ENCODE assay signal across 10 cellular contexts in the genomic region with DNA sequence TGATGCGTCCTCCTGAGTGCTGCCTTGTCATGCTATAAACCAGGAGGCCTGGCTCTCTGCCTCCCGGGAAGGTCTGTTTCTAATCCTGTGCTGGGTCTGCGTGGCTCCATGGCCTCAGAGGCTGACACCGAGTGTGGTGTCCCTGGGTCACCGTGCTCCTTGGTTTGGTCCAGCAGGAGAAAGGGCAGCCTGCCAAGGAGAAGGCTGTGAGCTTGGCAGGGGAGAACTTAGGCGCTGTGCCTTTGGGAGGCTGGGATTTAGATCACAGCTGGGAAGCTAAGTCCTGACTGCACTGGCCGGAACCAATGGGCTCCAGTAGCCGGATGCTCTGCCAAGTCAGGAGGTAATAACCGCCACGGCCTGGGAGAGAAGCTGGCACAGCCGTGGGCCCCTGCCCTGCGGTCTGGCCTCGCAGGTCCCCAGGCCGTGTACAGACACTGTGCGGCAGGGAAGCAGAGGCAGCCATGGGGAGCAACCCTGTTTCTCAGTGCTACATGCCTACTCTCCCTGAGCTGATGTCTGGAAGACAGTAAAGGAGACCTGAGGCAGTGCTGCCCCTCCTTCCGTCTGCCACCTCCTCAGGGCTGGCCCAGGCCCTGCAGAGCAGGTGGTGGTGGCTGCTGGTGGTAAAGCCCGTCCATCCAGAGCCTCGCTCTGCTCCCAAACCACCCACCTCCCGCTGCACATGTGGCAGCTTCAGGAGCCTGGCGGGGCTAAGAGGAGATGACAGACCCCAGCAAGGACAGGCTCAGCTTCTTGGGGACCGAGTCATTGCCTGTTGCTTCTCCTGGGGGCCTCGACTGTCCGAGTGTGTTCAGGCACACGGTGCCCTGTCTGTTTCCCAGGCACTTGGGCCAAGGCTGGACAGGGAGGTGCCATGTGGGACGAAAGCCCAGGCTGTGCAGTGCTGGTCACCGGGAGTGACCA. TPM values are rescaled to one million over a fixed set of nuclear protein-coding genes. Genes with fewer than 3 reads are reported as not detected.
DNase-seq lines count a peak whose midpoint lies in the region; ATAC-seq, FAIRE-seq and TF ChIP-seq lines count a peak whose summit lies in the region.
"Had no signal": no experiment of that assay in that cellular context is flagged by ENCODE, and none has a peak within 500 bp of the region (broad histone marks: within the 10 kb centered on the region; RNA-seq: fewer than 3 reads in every experiment).

No MANE protein-coding gene starts in this region.

- H3K18ac ChIP-seq in mesenchymal stem cell (ENCODE audit: low read depth in 1 of 2, low read length in 2 of 2): peak overlapping the region; percentile 75 to 83

- no peak overlapping the region for H3K4me2 ChIP-seq in mesenchymal stem cell (ENCODE audit: low read length, poor library complexity, severe bottlenecking)

- TF ChIP-seq CTCF in upper lobe of right lung (IDR thresholded peaks at IDR 0.05): no peak

- no peak overlapping the region for H3K27ac ChIP-seq in mesenchymal stem cell (ENCODE audit: low read length, poor library complexity, severe bottlenecking)
- H3K27ac ChIP-seq in upper lobe of right lung: no peak overlapping the region
- H3K27ac ChIP-seq: 22Rv1 had no signal

- no peak overlapping the region for H3K27ac Mint-ChIP-seq in activated T-helper 2 cell treated with anti-CD3 and anti-CD28 coated beads, Interferon-gamma antibody, Interleukin-2, Interleukin-4, amounts not matched to agents 10 μg/mL and 5 μg/mL and 100 μg/mL, durations not matched to agents 14 hours and 24 hours and 36 hours
- H3K27ac Mint-ChIP-seq: activated naive CD4-positive, alpha-beta T cell treated with anti-CD3 and anti-CD28 coated beads, Interleukin-2, amount 50 U/mL, for 24 hours had no signal

- H3K36me3 Mint-ChIP-seq in activated T-helper 2 cell treated with anti-CD3 and anti-CD28 coated beads, Interferon-gamma antibody, Interleukin-2, Interleukin-4, amounts not matched to agents 10 μg/mL and 5 μg/mL and 100 μg/mL, durations not matched to agents 14 hours and 24 hours and 36 hours (ENCODE audit: low read depth): no peaks in the 10 kb centered on the region
- H3K36me3 Mint-ChIP-seq: activated naive CD4-positive, alpha-beta T cell treated with anti-CD3 and anti-CD28 coated beads, Interleukin-2, amount 50 U/mL, for 24 hours had no signal

- peaks cover 11% of the 10 kb centered on the region for H3K4me1 Mint-ChIP-seq in activated T-helper 2 cell treated with anti-CD3 and anti-CD28 coated beads, Interferon-gamma antibody, Interleukin-2, Interleukin-4, amounts not matched to agents 10 μg/mL and 5 μg/mL and 100 μg/mL, durations not matched to agents 14 hours and 24 hours and 36 hours (ENCODE audit: low read depth)
- H3K4me1 Mint-ChIP-seq: activated naive CD4-positive, alpha-beta T cell treated with anti-CD3 and anti-CD28 coated beads, Interleukin-2, amount 50 U/mL, for 24 hours had no signal

- no peak overlapping the region for H3K4me3 Mint-ChIP-seq in activated T-helper 2 cell treated with anti-CD3 and anti-CD28 coated beads, Interferon-gamma antibody, Interleukin-2, Interleukin-4, amounts not matched to agents 10 μg/mL and 5 μg/mL and 100 μg/mL, durations not matched to agents 14 hours and 24 hours and 36 hours (ENCODE audit: low read depth)
- H3K4me3 Mint-ChIP-seq: activated naive CD4-positive, alpha-beta T cell treated with anti-CD3 and anti-CD28 coated beads, Interleukin-2, amount 50 U/mL, for 24 hours had no signal

- H3K36me3 ChIP-seq in mesenchymal stem cell (ENCODE audit: control insufficient read depth in 1 of 2, insufficient read depth in 2 of 2, low read depth in 1 of 2, low read length in 2 of 2) (peaks cover 0 to under 1% of the 10 kb centered on the region in 2 experiments), upper lobe of right lung (no peaks in the 10 kb centered on the region)

- H4K91ac ChIP-seq in mesenchymal stem cell (ENCODE audit: low read length): peak overlapping the region; percentile 94

- H4K8ac ChIP-seq in mesenchymal stem cell (ENCODE audit: low read length): peak overlapping the region; percentile 69

- H2AK5ac ChIP-seq in mesenchymal stem cell (ENCODE audit: low read length, severe bottlenecking): no peak overlapping the region

- H3K9me3 Mint-ChIP-seq in activated T-helper 2 cell treated with anti-CD3 and anti-CD28 coated beads, Interferon-gamma antibody, Interleukin-2, Interleukin-4, amounts not matched to agents 10 μg/mL and 5 μg/mL and 100 μg/mL, durations not matched to agents 14 hours and 24 hours and 36 hours: no peaks in the 10 kb centered on the region
- H3K9me3 Mint-ChIP-seq: activated naive CD4-positive, alpha-beta T cell treated with anti-CD3 and anti-CD28 coated beads, Interleukin-2, amount 50 U/mL, for 24 hours had no signal

- H3K14ac ChIP-seq in mesenchymal stem cell (ENCODE audit: low read length in 2 of 2): peak overlapping the region in 1 of 2 experiments; percentile 57

- 80% methylated on average over 26 of the region's 26 CpGs for WGBS in mesenchymal stem cell

- intact Hi-C loops in upper lobe of right lung (cut with DNase I): no loop called here
- intact Hi-C loops in activated T-helper 2 cell treated with anti-CD3 and anti-CD28 coated beads, Interferon-gamma antibody, Interleukin-2, Interleukin-4, amounts not matched to agents 10 μg/mL and 5 μg/mL and 100 μg/mL, durations not matched to agents 14 hours and 24 hours and 36 hours (cut with micrococcal nuclease): no loop called here

- peak overlapping the region; percentile 90 for H2BK120ac ChIP-seq in mesenchymal stem cell (ENCODE audit: low read depth, low read length)

- DNase-seq in DMS 273 (lab: John Stamatoyannopoulos, UW; ENCODE audit: unreplicated experiment) (peak; percentile 20), DMS 273 treated with DMSO at 0.1 percent for 48 hours (lab: John Stamatoyannopoulos, UW) (no peak), mesenchymal stem cell (peak; percentile 62), upper lobe of right lung (peak; percentile 66)
- DNase-seq in activated T-helper 2 cell treated with anti-CD3 and anti-CD28 coated beads, Interferon-gamma antibody, Interleukin-2, Interleukin-4, amounts not matched to agents 10 μg/mL and 5 μg/mL and 100 μg/mL, durations not matched to agents 14 hours and 24 hours and 36 hours (ENCODE audit: low spot score): no peak

- peak overlapping the region; percentile 95 for H2BK15ac ChIP-seq in mesenchymal stem cell (ENCODE audit: low read depth, poor library complexity, severe bottlenecking)

- peak overlapping the region; percentile 71 to 88 for H3K4ac ChIP-seq in mesenchymal stem cell (ENCODE audit: low read depth in 1 of 2, low read length in 2 of 2)

- peak overlapping the region; percentile 75 to 95 for H2BK12ac ChIP-seq in mesenchymal stem cell (ENCODE audit: low read length in 2 of 2)

- H2AFZ ChIP-seq in mesenchymal stem cell (ENCODE audit: low read depth, low read length): no peak overlapping the region

- H3K23ac ChIP-seq in mesenchymal stem cell (ENCODE audit: low read length in 2 of 2): no peak overlapping the region

- peaks cover 0 to 2% of the 10 kb centered on the region in 2 experiments for H3K27me3 ChIP-seq in mesenchymal stem cell (ENCODE audit: control insufficient read depth in 1 of 2, insufficient read depth in 1 of 2, low read length in 2 of 2)
- H3K27me3 ChIP-seq in upper lobe of right lung: peaks cover 4% of the 10 kb centered on the region

- ATAC-seq in upper lobe of right lung (peak; percentile 50), HG02973 (IDR thresholded peaks at IDR 0.05; ENCODE audit: unreplicated experiment) (no peak), GM19463 (IDR thresholded peaks at IDR 0.05; ENCODE audit: unreplicated experiment) (no peak)

- no peak overlapping the region for H2BK5ac ChIP-seq in mesenchymal stem cell (ENCODE audit: low read depth, low read length, poor library complexity, severe bottlenecking)

- H3K79me1 ChIP-seq in mesenchymal stem cell (replicated peaks; ENCODE audit: low read length, poor library complexity, severe bottlenecking): no peaks in the 10 kb centered on the region

- peak; percentile 96 for FAIRE-seq in endometrium (lab: Jason Lieb, UNC)

- peaks cover 4% of the 10 kb centered on the region for H3K4me1 ChIP-seq in mesenchymal stem cell (ENCODE audit: control insufficient read depth, insufficient read depth, low read depth, low read length)
- peaks cover 10% of the 10 kb centered on the region for H3K4me1 ChIP-seq in upper lobe of right lung

- H3K4me3 ChIP-seq in mesenchymal stem cell (ENCODE audit: insufficient read depth in 1 of 2, low read depth in 1 of 2, low read length in 2 of 2) (peak overlapping the region in 1 of 2 experiments; percentile 45), upper lobe of right lung (no peak overlapping the region)

- peak overlapping the region; percentile 60 for H3K9ac ChIP-seq in mesenchymal stem cell (ENCODE audit: low read length)

- H3K9me3 ChIP-seq in mesenchymal stem cell (ENCODE audit: control insufficient read depth, low read length) (no peaks in the 10 kb centered on the region), upper lobe of right lung (no peaks in the 10 kb centered on the region)

- H3K27me3 Mint-ChIP-seq in activated T-helper 2 cell treated with anti-CD3 and anti-CD28 coated beads, Interferon-gamma antibody, Interleukin-2, Interleukin-4, amounts not matched to agents 10 μg/mL and 5 μg/mL and 100 μg/mL, durations not matched to agents 14 hours and 24 hours and 36 hours (ENCODE audit: low read depth): peaks cover 22% of the 10 kb centered on the region
- H3K27me3 Mint-ChIP-seq: activated naive CD4-positive, alpha-beta T cell treated with anti-CD3 and anti-CD28 coated beads, Interleukin-2, amount 50 U/mL, for 24 hours had no signal

RNA-seq across cellular contexts. Expression of gene C13orf46, which starts 44.9 kb away (rescaled TPM):
- 0.43 TPM for polyA plus RNA-seq in mesenchymal stem cell (2013, experiment 1 of 2)
- polyA plus RNA-seq in mesenchymal stem cell (2013, experiment 2 of 2): 0.45 TPM
- 21.2 TPM for total RNA-seq in upper lobe of right lung
- 0.16 and 0.27 TPM in 2 replicates for total RNA-seq in activated T-helper 2 cell treated with anti-CD3 and anti-CD28 coated beads, Interferon-gamma antibody, Interleukin-2, Interleukin-4, amounts not matched to agents 10 μg/mL and 5 μg/mL and 100 μg/mL, durations not matched to agents 14 hours and 24 hours and 36 hours

Comparison
In these comparisons a context has a peak if more than half of its experiments do, and no peak if none do; other contexts are left out.
1. DNase-seq: peak in DMS 273 (single experiment), mesenchymal stem cell (single experiment) and upper lobe of right lung (single experiment); none in DMS 273 treated with DMSO at 0.1 percent for 48 hours (single experiment) and activated T-helper 2 cell treated with anti-CD3 and anti-CD28 coated beads, Interferon-gamma antibody, Interleukin-2, Interleukin-4, amounts not matched to agents 10 μg/mL and 5 μg/mL and 100 μg/mL, durations not matched to agents 14 hours and 24 hours and 36 hours (single experiment).
2. RNA of gene C13orf46, which starts 44.9 kb away (total RNA-seq): 21.2 TPM in upper lobe of right lung (single experiment); 0.16 to 0.27 TPM in activated T-helper 2 cell treated with anti-CD3 and anti-CD28 coated beads, Interferon-gamma antibody, Interleukin-2, Interleukin-4, amounts not matched to agents 10 μg/mL and 5 μg/mL and 100 μg/mL, durations not matched to agents 14 hours and 24 hours and 36 hours; every median in the first group is over 10 times any median in the second.